In genomic region chr9:35748239-35748857, GRCh38 we compare ENCODE assay signal across 5 cellular contexts. TPM values are rescaled to one million over a fixed set of nuclear protein-coding genes. Genes with fewer than 3 reads are reported as not detected.
DNase-seq lines count a peak whose midpoint lies in the region; ATAC-seq and TF ChIP-seq lines count a peak whose summit lies in the region.

No MANE protein-coding gene starts in this region.

- H3K4me1 ChIP-seq in osteoblast (ENCODE audit: insufficient read depth, low read length): peaks cover 28% of the 10 kb centered on the region

- no peak for TF ChIP-seq CTCF in osteoblast (IDR thresholded peaks at IDR 0.05; ENCODE audit: extremely low read depth, low read depth, low read length)

- H3K4me2 ChIP-seq in osteoblast (ENCODE audit: insufficient read depth, low read length): peak overlapping the region; percentile 89

- H3K27me3 ChIP-seq in osteoblast (ENCODE audit: insufficient read depth, low read length): no peaks in the 10 kb centered on the region

- DNase-seq in caudate nucleus (lab: John Stamatoyannopoulos, UW) (peak in 1 of 61 donors; percentile 54), osteoblast (ENCODE audit: insufficient read length, low spot score, missing footprints) (no peak), NCI-H446 treated with DMSO at 0.1 percent for 48 hours (lab: John Stamatoyannopoulos, UW) (no peak)

- H2AFZ ChIP-seq in osteoblast (ENCODE audit: low read length): peak overlapping the region; percentile 81

- H3K9me3 ChIP-seq in KOPT-K1 (ENCODE audit: insufficient read depth, low read length, poor library complexity, severe bottlenecking): no peaks in the 10 kb centered on the region
- no peaks in the 10 kb centered on the region for H3K9me3 ChIP-seq in osteoblast (ENCODE audit: low read depth, low read length)

- H3K4me3 ChIP-seq in osteoblast (ENCODE audit: insufficient read depth, low read length): peak overlapping the region; percentile 92

- H4K20me1 ChIP-seq in osteoblast (ENCODE audit: insufficient read depth, low read length): peaks cover 30% of the 10 kb centered on the region

- peak overlapping the region; percentile 59 for H3K27ac ChIP-seq in KOPT-K1 (ENCODE audit: low read depth, low read length, poor library complexity, severe bottlenecking)
- peak overlapping the region; percentile 87 for H3K27ac ChIP-seq in caudate nucleus (ENCODE audit: low read depth, low read length)
- H3K27ac ChIP-seq in osteoblast (ENCODE audit: low read depth, low read length): peak overlapping the region; percentile 82

- H3K79me2 ChIP-seq in osteoblast (ENCODE audit: insufficient read depth, low read length): peaks cover 64% of the 10 kb centered on the region

- H3K36me3 ChIP-seq in KOPT-K1 (ENCODE audit: insufficient read depth, low read length): peaks cover 28% of the 10 kb centered on the region
- H3K36me3 ChIP-seq in osteoblast (ENCODE audit: insufficient read depth, low read length): peaks cover 45% of the 10 kb centered on the region

- no peak for ATAC-seq in GM18520 (IDR thresholded peaks at IDR 0.05; ENCODE audit: unreplicated experiment)

RNA-seq across cellular contexts. Expression of gene GBA2, which starts 0.7 kb away (rescaled TPM):
- total RNA-seq in osteoblast: 29.5 and 31.1 TPM in 2 replicates

RNA-seq across cellular contexts. Expression of gene RGP1, which starts 0.7 kb away (rescaled TPM):
- 16.5 and 18.5 TPM in 2 replicates for total RNA-seq in osteoblast

RNA-seq across cellular contexts. Expression of gene MSMP, which starts 5.7 kb away (rescaled TPM):
- not detected in 2 replicates for total RNA-seq in osteoblast

RNA-seq across cellular contexts. Expression of gene CREB3, which starts 15.9 kb away (rescaled TPM):
- total RNA-seq in osteoblast: 56.6 and 64.8 TPM in 2 replicates

RNA-seq across cellular contexts. Expression of gene TLN1, which starts 16.4 kb away (rescaled TPM):
- 306 and 376 TPM in 2 replicates for total RNA-seq in osteoblast
